ENCODE assay signal across 8 cellular contexts in the genomic region with DNA sequence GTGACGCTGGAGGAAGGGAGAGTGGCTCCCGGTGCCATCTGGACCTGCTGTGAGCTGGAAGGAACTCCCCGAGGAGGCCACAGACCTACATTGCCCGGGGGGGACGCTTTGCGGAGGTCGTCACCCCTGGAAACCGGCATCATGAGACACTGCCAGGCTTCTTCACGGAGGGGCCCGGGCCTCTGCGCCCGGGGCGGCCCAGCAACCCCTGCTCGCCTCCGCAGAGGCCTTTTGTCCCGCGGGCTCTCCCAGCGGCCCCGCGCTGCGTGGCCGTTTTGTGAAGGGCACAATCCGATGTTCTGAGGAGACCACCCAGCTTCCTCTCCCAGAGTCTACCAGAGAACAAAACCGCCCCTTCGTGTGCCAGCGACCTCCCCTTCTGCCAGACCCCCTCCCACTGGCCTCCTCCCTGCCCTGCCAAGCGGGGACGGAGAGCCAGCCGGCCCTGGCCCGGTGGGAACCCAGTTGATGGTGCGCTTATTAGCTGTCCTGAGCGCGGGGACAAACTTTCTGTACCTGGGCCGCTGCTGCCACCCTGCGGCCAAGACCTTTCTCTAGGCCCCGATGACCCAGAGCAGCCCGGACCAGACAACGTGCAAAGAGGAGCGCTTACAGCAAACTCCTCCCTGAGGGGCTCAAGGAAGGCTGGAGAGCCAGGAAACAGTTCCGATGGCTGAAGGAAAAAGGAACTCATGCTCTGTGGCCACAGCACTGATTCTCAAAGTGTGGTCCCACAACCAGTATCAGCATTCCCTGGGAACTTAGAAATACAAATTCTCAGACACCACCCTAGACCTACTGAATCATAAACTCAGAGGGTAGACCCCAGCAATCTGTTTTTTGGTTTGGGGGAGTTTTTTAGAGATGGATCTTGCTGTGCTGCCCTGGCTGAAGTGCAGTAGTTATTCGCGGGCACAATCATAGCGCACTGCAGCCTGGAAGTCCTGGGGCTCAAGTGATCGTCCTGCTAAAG.
DNase-seq lines count a peak whose midpoint lies in the region; ATAC-seq, FAIRE-seq and TF ChIP-seq lines count a peak whose summit lies in the region.

No MANE protein-coding gene starts in this region.

- H3K36me3 ChIP-seq in DOHH2 (ENCODE audit: control insufficient read depth, low read length) (no peaks in the 10 kb centered on the region), SJSA1 (0 out of 2 replicates have a peak, but pooled peaks cover 4% of the 10 kb centered on the region), small intestine (ENCODE audit: control insufficient read depth in 2 of 2, insufficient read depth in 2 of 2, low read length in 2 of 2) (no peaks in the 10 kb centered on the region)

- H3K79me2 ChIP-seq in DOHH2 (ENCODE audit: control insufficient read depth, low read length): no peaks in the 10 kb centered on the region

- H3K9me2 ChIP-seq in DOHH2 (replicated peaks; ENCODE audit: control insufficient read depth, low read length): no peaks in the 10 kb centered on the region

- DNase-seq in GM20000 (ENCODE audit: low spot score) (peak; percentile 82), SJSA1 (ENCODE audit: low read depth in 1 of 2, low spot score in 2 of 2) (peak; percentile 68 to 80), cardiac fibroblast (ENCODE audit: low read depth in 2 of 2) (peak; percentile 76 to 82), iris pigment epithelial cell (ENCODE audit: low read depth) (peak; percentile 67), small intestine (peak; percentile 46), NCI-H1048 (lab: John Stamatoyannopoulos, UW) (no peak)

- peaks cover 46% of the 10 kb centered on the region for H3K4me1 ChIP-seq in DOHH2 (ENCODE audit: control insufficient read depth, low read length)
- peaks cover 51% of the 10 kb centered on the region for H3K4me1 ChIP-seq in SJSA1 (replicated peaks)
- H3K4me1 ChIP-seq in small intestine (ENCODE audit: control insufficient read depth in 2 of 2, insufficient read depth in 1 of 2, low read depth in 1 of 2, low read length in 1 of 2): no peaks in the 10 kb centered on the region

- H3K9me3 ChIP-seq in DOHH2 (ENCODE audit: control insufficient read depth, insufficient read depth, low read length) (no peaks in the 10 kb centered on the region), SJSA1 (replicated peaks) (no peaks in the 10 kb centered on the region), small intestine (ENCODE audit: control insufficient read depth, low read depth) (no peaks in the 10 kb centered on the region)

- FAIRE-seq in small intestine (lab: Jason Lieb, UNC): no peak

- H3F3A ChIP-seq in DOHH2 (ENCODE audit: control insufficient read depth, insufficient read depth): peaks cover 8% of the 10 kb centered on the region

- H3K27ac ChIP-seq in DOHH2 (ENCODE audit: low read depth, low read length): no peak overlapping the region
- H3K27ac ChIP-seq in SJSA1: no peak overlapping the region
- H3K27ac ChIP-seq in small intestine (ENCODE audit: low read depth in 1 of 2, low read length in 1 of 2): no peak overlapping the region

- H4K20me1 ChIP-seq in DOHH2 (ENCODE audit: control insufficient read depth, insufficient read depth, low read depth, low read length): no peaks in the 10 kb centered on the region

- H3K4me3 ChIP-seq in DOHH2 (ENCODE audit: low read length): peak overlapping the region; percentile 64
- H3K4me3 ChIP-seq in SJSA1: peak overlapping the region; percentile 4; the same call in 1 of the 2 replicates
- H3K4me3 ChIP-seq in cardiac fibroblast (replicated peaks in 1 of 2; ENCODE audit: low read depth in 2 of 2, low read length in 2 of 2): peak overlapping the region; percentile 15 to 28
- H3K4me3 ChIP-seq in small intestine (ENCODE audit: low read depth in 1 of 2, low read length in 2 of 2): no peak overlapping the region

- ATAC-seq in HG03565 (IDR thresholded peaks at IDR 0.05; ENCODE audit: unreplicated experiment): peak; percentile 37

- H3K27me3 ChIP-seq in DOHH2 (ENCODE audit: control insufficient read depth, low read length) (no peaks in the 10 kb centered on the region), SJSA1 (replicated peaks) (no peaks in the 10 kb centered on the region), small intestine (ENCODE audit: control insufficient read depth in 2 of 2, insufficient read depth in 2 of 2, low read length in 2 of 2) (peaks cover 0 to 2% of the 10 kb centered on the region in 2 donors)

- peak overlapping the region; percentile 64 for H3K4me2 ChIP-seq in DOHH2 (ENCODE audit: low read length)

- TF ChIP-seq CTCF in DOHH2 (IDR thresholded peaks at IDR 0.05; ENCODE audit: low read depth, low read length, poor library complexity, severe bottlenecking) (peak; percentile 80), GM20000 (IDR thresholded peaks at IDR 0.05; ENCODE audit: extremely low read depth, missing control alignments) (peak; percentile 82), cardiac fibroblast (IDR thresholded peaks at IDR 0.05; ENCODE audit: low read depth, low read length) (peak; percentile 79)

- WGBS in small intestine, 3 donors: 23 to 34% (median 25%) methylated on average over 39 to 44 of the region's 44 CpGs

Comparison
In these comparisons a context has a peak if more than half of its experiments do, and no peak if none do; other contexts are left out.
1. H3K4me3 ChIP-seq: peak in DOHH2 (single experiment), SJSA1 (single experiment) and cardiac fibroblast (2 of 2); none in small intestine (0 of 2).
2. Peak in every context shown above with its lines, with median percentiles within 50 percentile points of each other: CTCF ChIP-seq.